ENCODE assay signal across 10 cellular contexts in genomic region chr20:41428285-41428684, GRCh38.
DNase-seq lines count a peak whose midpoint lies in the region; ATAC-seq, FAIRE-seq and TF ChIP-seq lines count a peak whose summit lies in the region.
"Had no signal": no experiment of that assay in that cellular context is flagged by ENCODE, and none has a peak within 500 bp of the region (broad histone marks: within the 10 kb centered on the region; RNA-seq: fewer than 3 reads in every experiment).

No MANE protein-coding gene starts in this region.

- no peak overlapping the region for H3K9ac ChIP-seq in astrocyte (ENCODE audit: low read length)

- H2AFZ ChIP-seq in astrocyte (ENCODE audit: low read depth, low read length) = peak overlapping the region; percentile 3

- peak overlapping the region; percentile 10 for H3K4me2 ChIP-seq in astrocyte (ENCODE audit: low read length)

- H3K9me3 Mint-ChIP-seq in astrocyte (ENCODE audit: unreplicated experiment) = no peaks in the 10 kb centered on the region

- H3K4me1 ChIP-seq in astrocyte (ENCODE audit: insufficient read depth, low read length) (peaks cover 7% of the 10 kb centered on the region), lower lobe of right lung (no peaks in the 10 kb centered on the region)
- H3K4me1 ChIP-seq: HAP-1 had no signal

- no peak for TF ChIP-seq CTCF in astrocyte (IDR thresholded peaks at IDR 0.05; ENCODE audit: insufficient read depth, low read depth, low read length)
- TF ChIP-seq CTCF in lower lobe of right lung (IDR thresholded peaks at IDR 0.05) = no peak

- no peaks in the 10 kb centered on the region for H3K27me3 Mint-ChIP-seq in astrocyte (ENCODE audit: low read depth, unreplicated experiment)

- FAIRE-seq in astrocyte (lab: Jason Lieb, UNC) = peak; percentile 13

- no peak overlapping the region for H3K4me3 Mint-ChIP-seq in astrocyte (ENCODE audit: unreplicated experiment)

- H3K4me1 Mint-ChIP-seq in astrocyte (ENCODE audit: low read depth, unreplicated experiment) = peaks cover 46% of the 10 kb centered on the region

- H3K9me3 ChIP-seq in astrocyte (ENCODE audit: insufficient read depth, low read depth, low read length) (no peaks in the 10 kb centered on the region), lower lobe of right lung (no peaks in the 10 kb centered on the region)
- H3K9me3 ChIP-seq: HAP-1 had no signal

- ATAC-seq in lower lobe of right lung (no peak), HG02973 (IDR thresholded peaks at IDR 0.05; ENCODE audit: unreplicated experiment) (no peak)

- no peak overlapping the region for H3K27ac ChIP-seq in astrocyte (ENCODE audit: low read depth, low read length)
- H3K27ac ChIP-seq in lower lobe of right lung = no peak overlapping the region

- no peaks in the 10 kb centered on the region for H3K79me2 ChIP-seq in astrocyte (ENCODE audit: insufficient read depth, low read length)

- H3K27ac Mint-ChIP-seq in astrocyte (ENCODE audit: unreplicated experiment) = peak overlapping the region; percentile 4

- H4K20me1 ChIP-seq in astrocyte (ENCODE audit: insufficient read depth, low read length) = no peaks in the 10 kb centered on the region

- no peak overlapping the region for H3K4me3 ChIP-seq in astrocyte (ENCODE audit: insufficient read depth, low read depth, low read length)
- no peak overlapping the region for H3K4me3 ChIP-seq in lower lobe of right lung
- H3K4me3 ChIP-seq: HAP-1 had no signal

- intact Hi-C loops in lower lobe of right lung (cut with DNase I) = no loop called here

- peak; percentile 11 to 19 for DNase-seq in activated CD4-positive, alpha-beta T cell treated with anti-CD3 and anti-CD28 coated beads for 4 hours
- no peak for DNase-seq in activated CD4-positive, alpha-beta T cell treated with anti-CD3 and anti-CD28 coated beads, Interleukin-2, amount 50 U/mL, for 48 hours
- DNase-seq in RKO (ENCODE audit: low spot score) = peak; percentile 65
- peak; percentile 75 for DNase-seq in astrocyte (ENCODE audit: low read depth)
- DNase-seq in renal cortical epithelial cell (ENCODE audit: low read depth) = peak; percentile 88
- no peak for DNase-seq in lower lobe of right lung
- no peak for DNase-seq in NCI-H774 (lab: John Stamatoyannopoulos, UW)
- DNase-seq: foreskin melanocyte had no signal

- H3K27me3 ChIP-seq in astrocyte (ENCODE audit: insufficient read depth, low read length) (no peaks in the 10 kb centered on the region), lower lobe of right lung (ENCODE audit: low read depth) (no peaks in the 10 kb centered on the region)

- H3K36me3 ChIP-seq in astrocyte (ENCODE audit: insufficient read depth, low read length) (peaks cover 3% of the 10 kb centered on the region), lower lobe of right lung (peaks cover 63% of the 10 kb centered on the region)

- H3K36me3 Mint-ChIP-seq in astrocyte (ENCODE audit: low read depth, unreplicated experiment) = peaks cover 24% of the 10 kb centered on the region

Comparison
In these comparisons a context has a peak if more than half of its experiments do, and no peak if none do; other contexts are left out.
1. DNase-seq: peak in activated CD4-positive, alpha-beta T cell treated with anti-CD3 and anti-CD28 coated beads for 4 hours (2 of 2), RKO (single experiment), astrocyte (single experiment) and renal cortical epithelial cell (single experiment); none in activated CD4-positive, alpha-beta T cell treated with anti-CD3 and anti-CD28 coated beads, Interleukin-2, amount 50 U/mL, for 48 hours (0 of 2), lower lobe of right lung (single experiment) and NCI-H774 (single experiment).